Comparison of ENCODE assay signal across 14 cellular contexts in the genomic region with DNA sequence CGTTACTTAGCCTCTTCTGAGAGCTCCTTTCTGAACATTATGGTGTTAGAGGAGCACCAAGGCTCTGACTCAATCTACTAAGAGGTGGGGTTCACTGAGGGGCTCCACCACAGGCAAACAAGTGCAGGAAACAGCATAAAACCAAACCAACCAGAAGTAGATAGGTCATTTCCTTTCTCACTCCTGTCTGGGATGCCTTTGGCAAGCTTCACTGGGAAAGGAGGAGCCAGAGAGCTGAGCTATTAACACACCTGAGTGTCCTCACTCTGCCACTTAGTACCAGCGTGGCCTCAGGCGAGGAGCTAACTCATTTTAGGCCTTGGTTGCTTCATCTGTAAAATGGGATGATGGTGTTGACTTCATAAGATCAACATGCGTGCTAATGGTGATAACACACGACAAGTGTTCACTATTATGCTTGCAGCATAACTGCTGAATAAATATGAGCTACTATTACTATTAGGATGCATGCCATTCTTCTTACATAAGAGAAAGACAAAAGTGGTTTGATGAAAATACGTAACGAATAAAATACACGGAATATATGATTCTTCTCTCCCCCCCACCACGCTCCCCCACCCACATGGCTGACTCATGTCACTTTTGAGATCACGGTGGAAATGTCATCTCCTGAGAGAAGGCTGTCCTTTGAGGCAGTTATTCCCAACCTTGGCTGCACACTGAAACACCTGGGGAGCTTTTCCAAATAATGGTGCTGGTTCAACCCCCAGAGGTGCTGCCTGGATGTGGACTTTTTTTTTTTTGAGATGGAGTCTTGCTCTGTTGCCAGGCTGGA.
DNase-seq lines count a peak whose midpoint lies in the region; ATAC-seq lines count a peak whose summit lies in the region.
"Had no signal": no experiment of that assay in that cellular context is flagged by ENCODE, and none has a peak within 500 bp of the region (broad histone marks: within the 10 kb centered on the region; RNA-seq: fewer than 3 reads in every experiment).

No MANE protein-coding gene starts in this region.

- no peaks in the 10 kb centered on the region for H3K27me3 ChIP-seq in iPS-20b (ENCODE audit: insufficient read depth, low read length)

- H3K27ac ChIP-seq in iPS-20b (ENCODE audit: low read length), result peak overlapping the region; percentile 50

- H3K4me1 Mint-ChIP-seq in stimulated activated naive CD8-positive, alpha-beta T cell treated with anti-CD3 and anti-CD28 coated beads, Interleukin-15, amount 100 ng/mL, for 72 hours, result peaks cover 89% of the 10 kb centered on the region
- H3K4me1 Mint-ChIP-seq: brain had no signal

- peak overlapping the region; percentile 87 to 92 for H3K4me3 Mint-ChIP-seq in stimulated activated naive CD8-positive, alpha-beta T cell treated with anti-CD3 and anti-CD28 coated beads, Interleukin-15, amount 100 ng/mL, for 72 hours
- H3K4me3 Mint-ChIP-seq: brain had no signal

- H3K9me3 ChIP-seq in iPS-20b (ENCODE audit: insufficient read depth, low read depth, low read length), result no peaks in the 10 kb centered on the region

- peaks cover 7 to 11% of the 10 kb centered on the region in 2 donors for H3K9me3 Mint-ChIP-seq in stimulated activated naive CD8-positive, alpha-beta T cell treated with anti-CD3 and anti-CD28 coated beads, Interleukin-15, amount 100 ng/mL, for 72 hours

- H3K4me3 ChIP-seq in iPS-20b (ENCODE audit: low read length), result no peak overlapping the region

- peak overlapping the region; percentile 98 for H3K27ac Mint-ChIP-seq in stimulated activated naive CD8-positive, alpha-beta T cell treated with anti-CD3 and anti-CD28 coated beads, Interleukin-15, amount 100 ng/mL, for 72 hours
- H3K27ac Mint-ChIP-seq: brain had no signal

- DNase-seq in activated gamma-delta T cell treated with Interleukin-2 at 50 U/mL for 16 hours, result peak; percentile 39
- DNase-seq in activated gamma-delta T cell (lab: John Stamatoyannopoulos, UW), result no peak
- DNase-seq in activated T-cell treated with anti-CD3 and anti-CD28 coated beads for 4 hours, result peak; percentile 58
- DNase-seq in stimulated activated naive CD8-positive, alpha-beta T cell treated with anti-CD3 and anti-CD28 coated beads, Interleukin-15, amount 100 ng/mL, for 72 hours, result peak; percentile 60 to 65
- DNase-seq in Kasumi-1 (lab: John Stamatoyannopoulos, UW), result no peak
- DNase-seq: AML-193, KBM-7, NCI-H510A, retina, substantia nigra had no signal

- no peaks in the 10 kb centered on the region for H3K36me3 ChIP-seq in iPS-20b (ENCODE audit: insufficient read depth, low read depth, low read length)

- H3K27me3 Mint-ChIP-seq in stimulated activated naive CD8-positive, alpha-beta T cell treated with anti-CD3 and anti-CD28 coated beads, Interleukin-15, amount 100 ng/mL, for 72 hours, result no peaks in the 10 kb centered on the region
- H3K27me3 Mint-ChIP-seq: brain had no signal

- no peak overlapping the region for H3K9ac ChIP-seq in iPS-20b (ENCODE audit: low read depth, low read length)

- H3K4me1 ChIP-seq in iPS-20b (ENCODE audit: insufficient read depth, low read length), result peaks cover 18% of the 10 kb centered on the region

- peak; percentile 93 for ATAC-seq in stimulated activated naive CD8-positive, alpha-beta T cell treated with anti-CD3 and anti-CD28 coated beads, Interleukin-15, amount 100 ng/mL, for 72 hours
- no peak for ATAC-seq in GM21390 (IDR thresholded peaks at IDR 0.05; ENCODE audit: unreplicated experiment)
- ATAC-seq in GM21576 (IDR thresholded peaks at IDR 0.05; ENCODE audit: unreplicated experiment), result no peak

Comparison
In these comparisons a context has a peak if more than half of its experiments do, and no peak if none do; other contexts are left out.
1. DNase-seq: peak in activated gamma-delta T cell treated with Interleukin-2 at 50 U/mL for 16 hours (single experiment), activated T-cell treated with anti-CD3 and anti-CD28 coated beads for 4 hours (single experiment) and stimulated activated naive CD8-positive, alpha-beta T cell treated with anti-CD3 and anti-CD28 coated beads, Interleukin-15, amount 100 ng/mL, for 72 hours (2 of 2); none in activated gamma-delta T cell (single experiment) and Kasumi-1 (0 of 2).